Comparison of ENCODE assay signal across 14 cellular contexts in genomic region chr7:587769-588168, GRCh38.
DNase-seq lines count a peak whose midpoint lies in the region; ATAC-seq and TF ChIP-seq lines count a peak whose summit lies in the region.
"Had no signal": no experiment of that assay in that cellular context is flagged by ENCODE, and none has a peak within 500 bp of the region (broad histone marks: within the 10 kb centered on the region; RNA-seq: fewer than 3 reads in every experiment).

No MANE protein-coding gene starts in this region.

- H3K27ac Mint-ChIP-seq in activated T-cell treated with anti-CD3 and anti-CD28 coated beads, Interleukin-2, amount 50 U/mL, for 24 hours = peak overlapping the region; percentile 30
- H3K27ac Mint-ChIP-seq in effector memory CD8-positive, alpha-beta T cell = peak overlapping the region; percentile 73 to 78

- H3K4me3 ChIP-seq in lower lobe of right lung (no peak overlapping the region), tibial artery (no peak overlapping the region)

- TF ChIP-seq CTCF in lower lobe of right lung (IDR thresholded peaks at IDR 0.05) = no peak
- no peak for TF ChIP-seq CTCF in tibial artery (IDR thresholded peaks at IDR 0.05)

- intact Hi-C loops in lower lobe of right lung (cut with DNase I) (no loop called here), tibial artery (cut with DNase I; ENCODE audit: low total_unique reads) (no loop called here)

- H3K27ac ChIP-seq in lower lobe of right lung = no peak overlapping the region
- H3K27ac ChIP-seq in tibial artery = peak overlapping the region; percentile 74 to 77
- H3K27ac ChIP-seq: parathyroid adenoma had no signal

- no peaks in the 10 kb centered on the region for H3K27me3 ChIP-seq in lower lobe of right lung (ENCODE audit: low read depth)
- H3K27me3 ChIP-seq in tibial artery = no peaks in the 10 kb centered on the region

- no peak for ATAC-seq in effector memory CD8-positive, alpha-beta T cell (replicated peaks)
- ATAC-seq in lower lobe of right lung = no peak
- no peak for ATAC-seq in GM18867 (IDR thresholded peaks at IDR 0.05; ENCODE audit: unreplicated experiment)
- no peak for ATAC-seq in HG03354 (IDR thresholded peaks at IDR 0.05; ENCODE audit: poor library complexity, severe bottlenecking, unreplicated experiment)

- H3K4me1 ChIP-seq in lower lobe of right lung (peaks cover 10% of the 10 kb centered on the region), tibial artery (peaks cover 10 to 49% (median 43%) of the 10 kb centered on the region in 4 donors)
- H3K4me1 ChIP-seq: parathyroid adenoma had no signal

- H3K27me3 Mint-ChIP-seq in activated T-cell treated with anti-CD3 and anti-CD28 coated beads, Interleukin-2, amount 50 U/mL, for 24 hours = no peaks in the 10 kb centered on the region
- H3K27me3 Mint-ChIP-seq in effector memory CD8-positive, alpha-beta T cell = no peaks in the 10 kb centered on the region
- H3K27me3 Mint-ChIP-seq: activated naive CD8-positive, alpha-beta T cell treated with anti-CD3 and anti-CD28 coated beads, Interleukin-2, amount 10 ng/mL, durations not matched to agents 7 days and 5 days had no signal

- H3K4me3 Mint-ChIP-seq in activated T-cell treated with anti-CD3 and anti-CD28 coated beads, Interleukin-2, amount 50 U/mL, for 24 hours = no peak overlapping the region
- H3K4me3 Mint-ChIP-seq in effector memory CD8-positive, alpha-beta T cell = no peak overlapping the region
- H3K4me3 Mint-ChIP-seq: activated naive CD8-positive, alpha-beta T cell treated with anti-CD3 and anti-CD28 coated beads, Interleukin-2, amount 10 ng/mL, durations not matched to agents 7 days and 5 days had no signal

- no peak for DNase-seq in activated T-cell treated with anti-CD3 and anti-CD28 coated beads, Interleukin-2, amount 50 U/mL, for 24 hours
- DNase-seq in activated T-cell treated with anti-CD3 and anti-CD28 coated beads, Interleukin-2, amount 50 U/mL, for 1 hour = no peak
- no peak for DNase-seq in effector memory CD8-positive, alpha-beta T cell
- peak; percentile 39 for DNase-seq in lower lobe of right lung
- DNase-seq in tibial artery = peak in 1 of 2 donors; percentile 91
- no peak for DNase-seq in NCI-H146 treated with DMSO at 0.1 percent for 48 hours (lab: John Stamatoyannopoulos, UW; ENCODE audit: unreplicated experiment)
- DNase-seq: activated naive CD8-positive, alpha-beta T cell treated with anti-CD3 and anti-CD28 coated beads, Interleukin-2, amount 10 ng/mL, durations not matched to agents 7 days and 5 days; KBM-7; NCI-H1105 treated with DMSO at 0.1 percent for 48 hours; NCI-H226; OCI-M1 had no signal

- H3K36me3 ChIP-seq in lower lobe of right lung = no peaks in the 10 kb centered on the region
- H3K36me3 ChIP-seq in tibial artery = peaks cover 0 to 5% (median 0%) of the 10 kb centered on the region in 3 donors

- peaks cover 27% of the 10 kb centered on the region for H3K9me3 Mint-ChIP-seq in activated T-cell treated with anti-CD3 and anti-CD28 coated beads, Interleukin-2, amount 50 U/mL, for 24 hours
- H3K9me3 Mint-ChIP-seq in effector memory CD8-positive, alpha-beta T cell = peaks cover 6 to 13% of the 10 kb centered on the region in 2 donors

- H3K9me3 ChIP-seq in lower lobe of right lung (no peaks in the 10 kb centered on the region), tibial artery (no peaks in the 10 kb centered on the region)

- peaks cover 46% of the 10 kb centered on the region for H3K4me1 Mint-ChIP-seq in activated T-cell treated with anti-CD3 and anti-CD28 coated beads, Interleukin-2, amount 50 U/mL, for 24 hours (ENCODE audit: low read depth)
- peaks cover 30 to 35% of the 10 kb centered on the region in 2 donors for H3K4me1 Mint-ChIP-seq in effector memory CD8-positive, alpha-beta T cell (ENCODE audit: low read depth in 2 of 2)

- peaks cover 87% of the 10 kb centered on the region for H3K36me3 Mint-ChIP-seq in activated T-cell treated with anti-CD3 and anti-CD28 coated beads, Interleukin-2, amount 50 U/mL, for 24 hours (ENCODE audit: low read depth)
- peaks cover 44% of the 10 kb centered on the region for H3K36me3 Mint-ChIP-seq in effector memory CD8-positive, alpha-beta T cell (ENCODE audit: insufficient read depth)
